In genomic region chr6:56954389-56955170, GRCh38 we compare ENCODE assay signal across 8 cellular contexts. TPM values are rescaled to one million over a fixed set of nuclear protein-coding genes. Genes with fewer than 3 reads are reported as not detected.
DNase-seq lines count a peak whose midpoint lies in the region; ATAC-seq, FAIRE-seq and TF ChIP-seq lines count a peak whose summit lies in the region.

Gene BEND6, plus strand, starts transcription at chr6:56955107. Its CDS starts 26,704 bp downstream, at chr6:56981811.

- no peak for TF ChIP-seq POLR2A in heart left ventricle (IDR thresholded peaks at IDR 0.05)

- H3K27me3 ChIP-seq in heart left ventricle (peaks cover 0 to 36% (median 0%) of the 10 kb centered on the region in 9 donors), pancreas (peaks cover 0 to 5% (median 2%) of the 10 kb centered on the region in 4 donors)

- FAIRE-seq in pancreas (lab: Jason Lieb, UNC), result no peak

- peaks cover 76% of the 10 kb centered on the region for H3K27me3 Mint-ChIP-seq in activated naive CD8-positive, alpha-beta T cell treated with anti-CD3 and anti-CD28 coated beads for 36 hours

- H3K4me1 ChIP-seq in heart left ventricle (peaks cover 0 to 22% (median 7%) of the 10 kb centered on the region in 12 donors), pancreas (no peaks in the 10 kb centered on the region)

- H3K4me3 ChIP-seq in heart left ventricle (peak within 1 kb of the TSS; percentile 32 to 85 (median 58)), pancreas (peak within 1 kb of the TSS; percentile 20 to 52 (median 38))

- peak; percentile 51 for DNase-seq in CMK (ENCODE audit: low read depth)
- peak; percentile 29 for DNase-seq in NCI-H82 treated with DMSO at 0.1 percent for 48 hours (lab: John Stamatoyannopoulos, UW; ENCODE audit: unreplicated experiment)
- DNase-seq in activated naive CD8-positive, alpha-beta T cell treated with anti-CD3 and anti-CD28 coated beads for 36 hours, result peak; percentile 50
- DNase-seq in heart left ventricle, result peak in 4 of 5 donors; percentile 42 to 77 (median 50)
- DNase-seq in pancreas, result peak; percentile 7 to 71 (median 28)
- no peak for DNase-seq in cortex of kidney (lab: John Stamatoyannopoulos, UW)

- WGBS in heart left ventricle, 4 donors, result 0 to 1% (median 1%) methylated on average over 12 to 111 of the region's 111 CpGs
- WGBS in pancreas, 2 donors, result 1% methylated on average over 82 to 111 of the region's 111 CpGs

- no peaks in the 10 kb centered on the region for H3K9me3 Mint-ChIP-seq in activated naive CD8-positive, alpha-beta T cell treated with anti-CD3 and anti-CD28 coated beads for 36 hours

- peaks cover 18% of the 10 kb centered on the region for H3K4me1 Mint-ChIP-seq in activated naive CD8-positive, alpha-beta T cell treated with anti-CD3 and anti-CD28 coated beads for 36 hours

- peak within 1 kb of the TSS in 3 of 12 donors; percentile 31 to 57 (median 51) for H3K27ac ChIP-seq in heart left ventricle
- H3K27ac ChIP-seq in pancreas, result no peak within 1 kb of the TSS

- peak within 1 kb of the TSS; percentile 79 for H3K4me3 Mint-ChIP-seq in activated naive CD8-positive, alpha-beta T cell treated with anti-CD3 and anti-CD28 coated beads for 36 hours

- H3K9me3 ChIP-seq in heart left ventricle, result no peaks in the 10 kb centered on the region
- no peaks in the 10 kb centered on the region for H3K9me3 ChIP-seq in pancreas

- ATAC-seq in GM19025 (IDR thresholded peaks at IDR 0.05; ENCODE audit: low read depth, unreplicated experiment), result peak; percentile 36
- peak; percentile 31 for ATAC-seq in HG03103 (IDR thresholded peaks at IDR 0.05; ENCODE audit: low read depth, unreplicated experiment)
- peak in 3 of 4 donors; percentile 62 to 82 (median 77) for ATAC-seq in heart left ventricle
- peak; percentile 38 to 71 (median 54) for ATAC-seq in pancreas

- H3K36me3 ChIP-seq in heart left ventricle (no peaks in the 10 kb centered on the region), pancreas (no peaks in the 10 kb centered on the region)

- intact Hi-C loops in heart left ventricle (cut with DNase I), result loop anchor here in 5 of 10 donors (2.0 to 10.0 kb wide), 8 partner anchors 37 to 363 kb away; partner anchors contain the start of gene PRIM2 (in 2 of the 5)
- intact Hi-C loops in pancreas (cut with DNase I), result no loop called here

- peak within 1 kb of the TSS; percentile 25 for H3K27ac Mint-ChIP-seq in activated naive CD8-positive, alpha-beta T cell treated with anti-CD3 and anti-CD28 coated beads for 36 hours

- TF ChIP-seq CTCF in heart left ventricle (IDR thresholded peaks at IDR 0.05) (no peak), pancreas (IDR thresholded peaks at IDR 0.05) (no peak)

- H3K36me3 Mint-ChIP-seq in activated naive CD8-positive, alpha-beta T cell treated with anti-CD3 and anti-CD28 coated beads for 36 hours, result no peaks in the 10 kb centered on the region

RNA-seq across cellular contexts. Expression of gene BEND6, which starts in this region (rescaled TPM):
- not detected for total RNA-seq in activated naive CD8-positive, alpha-beta T cell treated with anti-CD3 and anti-CD28 coated beads for 36 hours
- 1 to 10 TPM in 3 of 9 donors, under 1 TPM in 5, not detected in 1; 0.25 to 2.2 (median 0.53) TPM for total RNA-seq in heart left ventricle
- polyA plus RNA-seq in heart left ventricle, result under 1 TPM; 0.14 to 0.19 TPM
- total RNA-seq in pancreas, result under 1 TPM in 4 of 6 donors, not detected in 2; 0.06 to 0.94 (median 0.47) TPM
- under 1 TPM; 0.27 to 0.87 TPM for polyA plus RNA-seq in pancreas

Comparison
In these comparisons a context has a peak if more than half of its experiments do, and no peak if none do; other contexts are left out.
1. Peak in DNase-seq in activated naive CD8-positive, alpha-beta T cell treated with anti-CD3 and anti-CD28 coated beads for 36 hours; RNA of the gene not detected or under 1 TPM.
2. Peak in DNase-seq, ATAC-seq and H3K4me3 ChIP-seq in pancreas; RNA of the gene not detected or under 1 TPM.